13 cellular contexts compared by ENCODE assay signal in genomic region chr15:28655329-28656017, GRCh38. TPM values are rescaled to one million over a fixed set of nuclear protein-coding genes. Genes with fewer than 3 reads are reported as not detected.
DNase-seq lines count a peak whose midpoint lies in the region; ATAC-seq and TF ChIP-seq lines count a peak whose summit lies in the region.
"Not testable (repeated sequence)": the region's sequence is repeated elsewhere in the genome, so short reads cannot be mapped to it uniquely, and the experiment has no call there.
"Had no signal": no experiment of that assay in that cellular context is flagged by ENCODE, and none has a peak within 500 bp of the region (broad histone marks: within the 10 kb centered on the region; RNA-seq: fewer than 3 reads in every experiment).

No MANE protein-coding gene starts in this region.

- H3K4me1 ChIP-seq in endodermal cell (ENCODE audit: control insufficient read depth, insufficient read depth, low read length); upper lobe of right lung: not testable (repeated sequence)

- H3K36me3 Mint-ChIP-seq in CD14-positive monocyte (peaks cover 16 to 18% of the 10 kb centered on the region in 2 donors), endodermal cell (ENCODE audit: low read depth) (peaks cover 13% of the 10 kb centered on the region)
- not testable (repeated sequence) for H3K36me3 Mint-ChIP-seq in osteocyte (ENCODE audit: unreplicated experiment)

- DNase-seq in CD14-positive monocyte (ENCODE audit: low spot score), result peak; percentile 33
- DNase-seq in coronary artery (ENCODE audit: low spot score), result peak; percentile 21
- peak; percentile 17 for DNase-seq in endodermal cell
- peak; percentile 58 for DNase-seq in Right ventricle myocardium inferior (ENCODE audit: missing footprints)
- DNase-seq in osteocyte (ENCODE audit: extremely low spot score, unreplicated experiment), result peak; percentile 72
- peak; percentile 26 for DNase-seq in upper lobe of right lung

- not testable (repeated sequence) for ATAC-seq in Right ventricle myocardium inferior, upper lobe of right lung

- TF ChIP-seq CTCF in CD14-positive monocyte (IDR thresholded peaks at IDR 0.05); coronary artery (IDR thresholded peaks at IDR 0.05); endodermal cell (conservative IDR thresholded peaks at IDR 0.05); osteocyte (IDR thresholded peaks at IDR 0.05); upper lobe of right lung (IDR thresholded peaks at IDR 0.05): not testable (repeated sequence)

- not testable (repeated sequence) for H3K4me3 ChIP-seq in coronary artery; endodermal cell (ENCODE audit: low read length); upper lobe of right lung

- not testable (repeated sequence) for H3K27me3 ChIP-seq in endodermal cell (ENCODE audit: control insufficient read depth, insufficient read depth, low read length, poor library complexity, severe bottlenecking); upper lobe of right lung

- H3K27ac Mint-ChIP-seq in CD14-positive monocyte; endodermal cell; osteocyte (ENCODE audit: unreplicated experiment): not testable (repeated sequence)

- H3K9me3 Mint-ChIP-seq in CD14-positive monocyte; endodermal cell; osteocyte (ENCODE audit: unreplicated experiment): not testable (repeated sequence)

- H3K36me3 ChIP-seq in endodermal cell (ENCODE audit: control insufficient read depth, insufficient read depth, low read length); upper lobe of right lung: not testable (repeated sequence)

- H3K9ac ChIP-seq in endodermal cell (ENCODE audit: extremely low read depth, low read length, poor library complexity, severe bottlenecking), result not testable (repeated sequence)

- H3K9me3 ChIP-seq in endodermal cell (ENCODE audit: control insufficient read depth, low read length); upper lobe of right lung: not testable (repeated sequence)

- 93% methylated on average over 18 of the region's 30 CpGs; no CpG with 5 or more reads in 1 of the 2 experiments for WGBS in endodermal cell (ENCODE audit: insufficient coverage in 1 of 2, insufficient read length in 1 of 2), 2 experiments

- not testable (repeated sequence) for H3K4me1 Mint-ChIP-seq in CD14-positive monocyte; endodermal cell; osteocyte (ENCODE audit: unreplicated experiment)

- not testable (repeated sequence) for H3K4me3 Mint-ChIP-seq in CD14-positive monocyte; endodermal cell; osteocyte (ENCODE audit: unreplicated experiment)

- not testable (repeated sequence) for H3K27ac ChIP-seq in coronary artery; endodermal cell (ENCODE audit: low read depth, low read length); upper lobe of right lung

- intact Hi-C loops in CD14-positive monocyte (cut with micrococcal nuclease); Right ventricle myocardium inferior (cut with DNase I); upper lobe of right lung (cut with DNase I): not testable (repeated sequence)

- not testable (repeated sequence) for H3K27me3 Mint-ChIP-seq in CD14-positive monocyte (ENCODE audit: low read depth in 3 of 3); endodermal cell (ENCODE audit: insufficient read depth); osteocyte (ENCODE audit: unreplicated experiment)

RNA-seq across cellular contexts. Expression of gene GOLGA8M, which starts 56.7 kb away (rescaled TPM):
- not detected for polyA plus RNA-seq in CD14-positive monocyte
- total RNA-seq in endodermal cell, result under 1 TPM in 1 of 2 donors, not detected in 1; 0.86 TPM
- not detected for polyA plus RNA-seq in endodermal cell (2013, experiment 1 of 2)
- polyA plus RNA-seq in endodermal cell (2013, experiment 2 of 2), result 0.21 TPM
- 2.6 TPM for total RNA-seq in Right ventricle myocardium inferior
- total RNA-seq in osteocyte, result 2.7 and 3.5 TPM in 2 replicates
- total RNA-seq in upper lobe of right lung, result 3.0 TPM
- total RNA-seq: A673, Daoy, G401, GM12878 had no signal
- polyA plus RNA-seq: CD4-positive, alpha-beta memory T cell; CD4-positive, CD25-positive, alpha-beta regulatory T cell; CD8-positive, alpha-beta memory T cell had no signal

Comparison
In these comparisons a context has a peak if more than half of its experiments do, and no peak if none do; other contexts are left out.
1. DNase-seq: peak in every context shown above with its lines; median percentile 72 in osteocyte; 58 in Right ventricle myocardium inferior; 33 in CD14-positive monocyte; 26 in upper lobe of right lung; 21 in coronary artery; 17 in endodermal cell.